In the genomic region with DNA sequence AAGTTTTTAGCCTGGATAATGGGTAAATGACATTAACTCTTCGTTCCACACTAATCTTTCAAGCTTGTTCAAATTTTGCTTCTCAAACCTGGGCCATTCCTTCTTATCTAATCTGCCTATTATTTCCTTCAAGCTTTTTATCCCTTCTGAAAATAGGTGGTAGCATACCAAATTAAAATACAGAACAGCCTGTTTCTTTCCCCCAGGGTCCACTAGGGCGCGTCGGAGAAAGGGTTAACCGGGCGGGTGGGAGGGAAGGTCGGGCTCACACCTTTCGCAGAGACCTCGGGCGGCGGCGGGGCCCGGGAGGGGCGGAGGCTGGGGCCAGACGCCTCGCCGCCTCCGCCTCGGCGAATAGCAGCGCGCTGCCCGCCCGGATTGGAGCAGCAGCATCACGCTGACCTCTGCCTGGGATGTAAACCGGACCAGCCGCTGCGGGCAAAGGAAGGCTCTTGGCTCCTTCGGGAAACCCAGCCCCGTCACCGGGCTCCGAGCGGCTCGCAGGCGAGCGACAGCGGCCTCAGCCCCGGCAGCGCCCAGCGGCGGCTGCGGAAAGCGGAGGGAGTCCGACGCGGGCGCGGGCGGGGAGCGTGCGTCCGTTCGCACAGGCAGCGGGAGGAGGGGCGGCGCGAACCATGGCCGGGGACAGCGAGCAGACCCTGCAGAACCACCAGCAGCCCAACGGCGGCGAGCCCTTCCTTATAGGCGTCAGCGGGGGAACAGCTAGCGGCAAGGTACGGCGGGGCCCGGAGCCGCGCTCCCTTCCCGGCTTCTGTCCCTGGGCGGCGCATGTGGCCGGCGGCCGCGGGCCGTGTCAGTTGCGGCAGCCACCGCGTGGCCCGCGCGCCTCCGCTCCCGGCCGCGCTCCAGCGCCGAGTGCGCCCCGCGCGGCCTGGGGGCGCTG, we compare ENCODE assay signal across 8 cellular contexts. TPM values are rescaled to one million over a fixed set of nuclear protein-coding genes. Genes with fewer than 3 reads are reported as not detected.
DNase-seq lines count a peak whose midpoint lies in the region; ATAC-seq and TF ChIP-seq lines count a peak whose summit lies in the region.

UCK2 (plus strand) TSS at position 416 of the 904 bp plus-strand sequence; CDS start at position 636, 220 bp downstream.

- no peaks in the 10 kb centered on the region for H3K9me3 ChIP-seq in neuron (ENCODE audit: low read length)

- peaks cover 14% of the 10 kb centered on the region for H3K4me1 ChIP-seq in neuron (ENCODE audit: insufficient read depth, low read length)

- H3K4me3 ChIP-seq in foreskin fibroblast (ENCODE audit: low read depth in 1 of 2, low read length in 2 of 2) (peak within 1 kb of the TSS; percentile 66 to 77), neuron (ENCODE audit: low read length) (peak within 1 kb of the TSS; percentile 88)

- H3K36me3 Mint-ChIP-seq in IgD-negative memory B cell: no peaks in the 10 kb centered on the region

- no peaks in the 10 kb centered on the region for H3K9me3 Mint-ChIP-seq in IgD-negative memory B cell

- H3K4me1 Mint-ChIP-seq in IgD-negative memory B cell: peaks cover 17 to 21% (median 19%) of the 10 kb centered on the region in 3 donors

- no peaks in the 10 kb centered on the region for H3K27me3 Mint-ChIP-seq in IgD-negative memory B cell

- peak; percentile 61 for ATAC-seq in GM21576 (IDR thresholded peaks at IDR 0.05; ENCODE audit: unreplicated experiment)

- DNase-seq in EH (ENCODE audit: low read depth) (peak; percentile 82), RPMI7951 (ENCODE audit: low read depth) (peak; percentile 81), foreskin fibroblast (peak; percentile 78 to 92)
- peak; percentile 83 for DNase-seq in activated effector memory CD4-positive, alpha-beta T cell treated with anti-CD3 and anti-CD28 coated beads, Interleukin-2, amount 50 U/mL, for 16 hours

- H3K4me3 Mint-ChIP-seq in IgD-negative memory B cell: peak within 1 kb of the TSS; percentile 92 to 98 (median 95)

- H3K36me3 ChIP-seq in neuron (ENCODE audit: insufficient read depth, low read length): no peaks in the 10 kb centered on the region

- H3K27me3 ChIP-seq in neuron (ENCODE audit: insufficient read depth, low read length): no peaks in the 10 kb centered on the region

- H3K27ac Mint-ChIP-seq in IgD-negative memory B cell: peak within 1 kb of the TSS; percentile 78 to 89 (median 85)

- TF ChIP-seq CTCF in foreskin fibroblast (IDR thresholded peaks at IDR 0.05; ENCODE audit: low read depth, low read length) (no peak), subcutaneous adipose tissue (IDR thresholded peaks at IDR 0.05; ENCODE audit: low read depth) (no peak)

- H2AFZ ChIP-seq in neuron (ENCODE audit: low read depth, low read length): peak within 1 kb of the TSS; percentile 40

RNA-seq across cellular contexts. Expression of gene UCK2, which starts in this region (rescaled TPM):
- polyA plus RNA-seq in IgD-negative memory B cell: 13.5 TPM
- total RNA-seq in RPMI7951 (2014; rRNA removed; shearing (Covaris generic)): 106 and 112 TPM in 2 replicates
- 10 to 100 TPM in 3 of 4 donors, 1 to 10 TPM in 1; 9.0 to 16.3 (median 15.5) TPM for total RNA-seq in subcutaneous adipose tissue

Comparison
In these comparisons a context has a peak if more than half of its experiments do, and no peak if none do; other contexts are left out.
1. Peak in every context shown above with its lines: DNase-seq, ATAC-seq and H3K4me3 ChIP-seq.